In genomic region chr14:22375321-22375930, GRCh38 we compare ENCODE assay signal across 8 cellular contexts.
DNase-seq lines count a peak whose midpoint lies in the region; ATAC-seq, FAIRE-seq and TF ChIP-seq lines count a peak whose summit lies in the region.

No MANE protein-coding gene starts in this region.

- no peaks in the 10 kb centered on the region for H3K9me3 ChIP-seq in mucosa of descending colon

- H3K4me1 ChIP-seq in mucosa of descending colon (ENCODE audit: low read depth): no peaks in the 10 kb centered on the region

- TF ChIP-seq CTCF in GM13976 (IDR thresholded peaks at IDR 0.05; ENCODE audit: borderline replicate concordance, control extremely low read depth, extremely low read depth, insufficient read depth, missing control alignments) (peak; percentile 55), mucosa of descending colon (IDR thresholded peaks at IDR 0.05) (no peak)

- in situ Hi-C loops in GM13976 (cut with MboI; ENCODE audit: low sequenced_read_pairs, unreplicated experiment): no loop called here

- FAIRE-seq in A204.1 (lab: Jason Lieb, UNC): peak; percentile 96

- ATAC-seq in mucosa of descending colon (peak; percentile 48), HG03565 (IDR thresholded peaks at IDR 0.05; ENCODE audit: unreplicated experiment) (no peak), GM19455 (IDR thresholded peaks at IDR 0.05; ENCODE audit: unreplicated experiment) (no peak)

- H3K4me3 ChIP-seq in mucosa of descending colon: no peak overlapping the region

- intact Hi-C loops in mucosa of descending colon (cut with DNase I, micrococcal nuclease): loop anchor here (5.0 to 10.0 kb wide), 2 partner anchors 58 to 61 kb away; no protein-coding TSS in a partner anchor

- no peaks in the 10 kb centered on the region for H3K36me3 ChIP-seq in mucosa of descending colon (ENCODE audit: low read depth)

- DNase-seq in GM13976 (ENCODE audit: low spot score) (no peak), NCI-H446 treated with DMSO at 0.1 percent for 48 hours (lab: John Stamatoyannopoulos, UW) (peak; percentile 62), cerebellar cortex (ENCODE audit: low spot score) (peak; percentile 22), mucosa of descending colon (peak in 1 of 3 donors; percentile 65)
- no peak for DNase-seq in stimulated activated CD4-positive, alpha-beta T cell treated with anti-CD3 and anti-CD28 coated beads, Interleukin-4, amount 100 ng/mL, for 1 hour

Comparison
In these comparisons a context has a peak if more than half of its experiments do, and no peak if none do; other contexts are left out.
1. DNase-seq: peak in NCI-H446 treated with DMSO at 0.1 percent for 48 hours (single experiment) and cerebellar cortex (single experiment); none in GM13976 (single experiment) and stimulated activated CD4-positive, alpha-beta T cell treated with anti-CD3 and anti-CD28 coated beads, Interleukin-4, amount 100 ng/mL, for 1 hour (single experiment).